In the genomic region with DNA sequence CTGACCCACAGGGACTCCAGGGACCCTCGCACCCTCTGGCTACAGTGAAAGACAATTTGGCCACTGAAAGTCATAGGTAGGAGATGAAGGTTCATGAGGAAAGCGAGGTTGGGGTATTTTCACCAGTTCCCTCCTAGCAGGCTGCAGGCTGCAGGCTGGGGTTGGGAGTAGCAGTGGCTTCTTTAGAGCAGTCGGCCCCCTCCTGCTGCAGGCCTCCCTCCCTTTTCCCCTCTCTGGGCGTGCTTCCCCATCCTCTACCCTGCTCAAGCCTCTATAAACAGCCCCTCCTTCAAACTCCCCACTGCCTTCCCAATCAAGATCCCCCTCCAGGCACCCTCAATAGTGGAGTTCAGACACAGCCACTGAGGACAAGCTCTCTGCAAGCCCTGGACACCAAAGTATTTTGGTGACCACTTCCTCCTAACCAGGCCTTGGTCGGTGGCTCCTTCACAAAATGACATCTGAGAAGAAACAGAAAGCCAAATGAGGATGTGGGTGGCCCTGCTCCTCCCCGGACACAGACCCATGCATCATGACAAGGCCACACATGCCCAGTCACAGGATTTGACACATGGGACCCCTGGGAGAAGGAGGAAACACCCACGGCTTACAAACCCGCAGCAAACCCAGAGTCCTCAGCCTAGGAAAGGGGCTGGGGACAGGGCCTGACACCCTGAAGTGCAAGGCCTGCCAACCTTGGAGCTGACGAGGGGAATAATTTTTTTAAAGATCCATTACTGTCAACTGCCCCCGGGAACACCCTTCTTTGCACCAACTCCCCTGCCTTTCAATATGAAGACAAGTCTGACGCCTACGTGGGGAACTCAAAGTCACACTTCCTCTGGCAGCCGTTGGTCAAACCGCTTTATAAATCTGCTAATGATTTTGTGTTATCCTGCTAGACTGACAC, we compare ENCODE assay signal across 1 cellular context.
TF ChIP-seq lines count a peak whose summit lies in the region.

No MANE protein-coding gene starts in this region.

TF ChIP-seq in GM12878, 131 proteins besides CTCF, POLR2A, EP300 and RAD21 (continued from another document):
- peak; percentile 34 for TF ChIP-seq CUX1 (IDR thresholded peaks at IDR 0.05; ENCODE audit: insufficient replicate concordance, low read depth, low read length)
- peak; percentile 78; the same call in 1 of the 2 replicates for TF ChIP-seq GATAD2B (conservative IDR thresholded peaks at IDR 0.05; ENCODE audit: low read depth)
- peak; percentile 53; the same call in 1 of the 2 replicates for TF ChIP-seq YY1 (IDR thresholded peaks at IDR 0.05; ENCODE audit: low read depth, low read length)
- TF ChIP-seq BRCA1 (IDR thresholded peaks at IDR 0.05; ENCODE audit: low read depth, low read length): no peak
- no peak for TF ChIP-seq MTA3 (IDR thresholded peaks at IDR 0.05; ENCODE audit: borderline replicate concordance, low read length)
